10 cellular contexts compared by ENCODE assay signal in the genomic region with DNA sequence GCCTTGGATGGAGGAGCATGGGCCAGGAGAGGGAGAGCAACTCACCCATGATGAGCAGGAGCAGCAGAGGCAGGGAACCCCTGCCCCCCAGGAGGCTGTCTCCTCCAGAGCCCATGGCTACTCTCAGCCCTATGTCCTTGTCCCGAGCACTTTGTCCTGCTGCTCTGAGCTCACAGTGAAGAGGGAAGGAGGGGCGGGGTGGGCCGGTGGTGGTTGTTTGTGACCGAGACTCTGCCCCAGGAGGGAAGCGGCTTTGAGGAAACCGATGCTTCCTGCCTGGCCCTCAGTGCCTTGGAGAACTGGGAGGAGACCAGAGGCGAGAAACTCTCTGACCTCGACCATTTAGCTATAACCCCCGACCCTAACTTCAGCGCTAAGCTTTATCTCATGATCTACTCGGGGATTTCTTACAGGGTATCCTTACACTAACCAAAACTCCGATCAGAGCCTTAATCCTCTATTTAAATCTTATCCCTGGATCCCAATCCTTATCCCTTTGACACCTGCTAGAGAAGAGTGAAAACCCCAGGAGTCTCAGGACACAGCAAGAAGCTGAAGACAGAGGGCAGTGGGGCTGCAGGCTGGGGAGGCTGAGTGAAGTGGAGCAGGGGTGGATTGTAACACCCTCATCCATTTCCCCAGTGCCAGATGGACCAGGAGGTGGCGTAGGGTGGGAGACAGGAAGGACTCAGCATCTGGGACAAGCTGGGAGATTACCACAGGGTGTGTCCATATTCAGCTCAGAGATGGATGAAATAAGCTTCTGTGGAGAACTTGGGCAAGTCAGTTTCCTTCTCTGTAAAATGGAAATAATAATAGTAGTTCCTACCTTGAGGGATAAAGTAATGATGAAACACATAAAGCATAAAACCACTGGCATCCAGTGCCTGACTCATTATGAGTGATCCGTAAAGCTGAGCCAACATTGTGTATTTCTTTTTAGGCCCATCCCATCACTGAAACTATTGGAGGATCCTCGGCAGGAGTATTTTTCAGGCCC. TPM values are rescaled to one million over a fixed set of nuclear protein-coding genes. Genes with fewer than 3 reads are reported as not detected.
DNase-seq lines count a peak whose midpoint lies in the region; ATAC-seq, FAIRE-seq and TF ChIP-seq lines count a peak whose summit lies in the region.
"Had no signal": no experiment of that assay in that cellular context is flagged by ENCODE, and none has a peak within 500 bp of the region (broad histone marks: within the 10 kb centered on the region; RNA-seq: fewer than 3 reads in every experiment).

Gene ROBO4, minus strand, starts transcription at position 185 of the 1,000 bp plus-strand sequence. Its CDS starts 70 bp downstream, at position 115.

- H3K79me2 ChIP-seq in H1 (ENCODE audit: control insufficient read depth in 1 of 2, insufficient read depth in 2 of 2, low read length in 2 of 2) = no peaks in the 10 kb centered on the region
- no peaks in the 10 kb centered on the region for H3K79me2 ChIP-seq in mesendoderm (ENCODE audit: control insufficient read depth, insufficient read depth, low read length)

- H4K91ac ChIP-seq in H1 (replicated peaks; ENCODE audit: insufficient read length, low read length) = no peak within 1 kb of the TSS

- H3K36me3 ChIP-seq in H1 (ENCODE audit: control insufficient read depth in 2 of 4, insufficient read depth in 4 of 4, low read length in 3 of 4) (no peaks in the 10 kb centered on the region), mesendoderm (ENCODE audit: control insufficient read depth, insufficient read depth, low read length) (no peaks in the 10 kb centered on the region), vagina (no peaks in the 10 kb centered on the region)
- H3K36me3 ChIP-seq: neutrophil had no signal

- no peak for ATAC-seq in activated naive CD8-positive, alpha-beta T cell treated with anti-CD3 and anti-CD28 coated beads, Interleukin-2, amount 50 U/mL, for 24 hours

- H2BK12ac ChIP-seq in H1 (ENCODE audit: low read depth, low read length) = peak within 1 kb of the TSS; percentile 55; the same call in 1 of the 2 replicates

- H2BK15ac ChIP-seq in H1 (ENCODE audit: low read length) (peak within 1 kb of the TSS; percentile 72; the same call in 1 of the 2 replicates), mesendoderm (replicated peaks; ENCODE audit: low read depth) (no peak within 1 kb of the TSS)

- H3K9me3 Mint-ChIP-seq in activated CD4-positive, alpha-beta T cell treated with anti-CD3 and anti-CD28 coated beads, Interleukin-2, amount 10 ng/mL, durations not matched to agents 7 days and 5 days = no peaks in the 10 kb centered on the region
- no peaks in the 10 kb centered on the region for H3K9me3 Mint-ChIP-seq in activated naive CD8-positive, alpha-beta T cell treated with anti-CD3 and anti-CD28 coated beads, Interleukin-2, amount 50 U/mL, for 24 hours

- intact Hi-C loops in vagina (cut with DNase I) = no loop called here

- H3K4ac ChIP-seq in H1 (replicated peaks; ENCODE audit: insufficient read length, low read depth, low read length) (no peak within 1 kb of the TSS), mesendoderm (ENCODE audit: low read depth, low read length) (no peak within 1 kb of the TSS)

- no peaks in the 10 kb centered on the region for H3K23me2 ChIP-seq in H1 (ENCODE audit: low read depth, low read length)

- 95% methylated on average over 13 of the region's 15 CpGs; no CpG with 5 or more reads in 1 of the 2 experiments for WGBS in H1 (ENCODE audit: extremely low coverage in 1 of 2, insufficient coverage in 1 of 2, insufficient read length in 1 of 2, insufficient replicate concordance in 2 of 2, low coverage in 1 of 2, low lambda C conversion rate in 2 of 2, missing lambda C conversion rate in 1 of 2), 2 experiments
- WGBS in mesendoderm (ENCODE audit: extremely low coverage, insufficient coverage, low lambda C conversion rate) = no CpG with 5 or more reads among the region's 15 CpGs

- peak within 1 kb of the TSS; percentile 33 for H3K27ac Mint-ChIP-seq in activated CD4-positive, alpha-beta T cell treated with anti-CD3 and anti-CD28 coated beads, Interleukin-2, amount 10 ng/mL, durations not matched to agents 7 days and 5 days
- no peak within 1 kb of the TSS for H3K27ac Mint-ChIP-seq in activated naive CD8-positive, alpha-beta T cell treated with anti-CD3 and anti-CD28 coated beads, Interleukin-2, amount 50 U/mL, for 24 hours

- no peak within 1 kb of the TSS for H4K5ac ChIP-seq in H1 (ENCODE audit: insufficient read length, low read depth, low read length)
- H4K5ac ChIP-seq in mesendoderm (ENCODE audit: low read length) = no peak within 1 kb of the TSS

- peaks cover 31% of the 10 kb centered on the region for H3K27me3 Mint-ChIP-seq in activated CD4-positive, alpha-beta T cell treated with anti-CD3 and anti-CD28 coated beads, Interleukin-2, amount 10 ng/mL, durations not matched to agents 7 days and 5 days
- peaks cover 14% of the 10 kb centered on the region for H3K27me3 Mint-ChIP-seq in activated naive CD8-positive, alpha-beta T cell treated with anti-CD3 and anti-CD28 coated beads, Interleukin-2, amount 50 U/mL, for 24 hours

- no peak within 1 kb of the TSS; the same call in 1 of the 2 replicates for H2BK5ac ChIP-seq in H1 (ENCODE audit: low read depth, low read length)
- no peak within 1 kb of the TSS for H2BK5ac ChIP-seq in mesendoderm (ENCODE audit: low read length)

- H3K9ac ChIP-seq in H1 (replicated peaks in 1 of 4; ENCODE audit: extremely low read depth in 1 of 4, low read depth in 3 of 4, low read length in 3 of 4) (no peak within 1 kb of the TSS), mesendoderm (ENCODE audit: low read length) (no peak within 1 kb of the TSS)

- H2BK20ac ChIP-seq in H1 (ENCODE audit: low read length) = peak within 1 kb of the TSS; percentile 50; the same call in 1 of the 2 replicates

- no peak for DNase-seq in activated CD4-positive, alpha-beta T cell treated with anti-CD3 and anti-CD28 coated beads, Interleukin-2, amount 10 ng/mL, durations not matched to agents 7 days and 5 days
- no peak for DNase-seq in activated CD4-positive, alpha-beta T cell treated with anti-CD3 and anti-CD28 coated beads, Interleukin-2, amount 50 U/mL, for 1 hour
- peak in 1 of 2 experiments; percentile 37 for DNase-seq in H1 (ENCODE audit: low read depth in 1 of 2, low spot score in 2 of 2)
- DNase-seq in mesendoderm = peak; percentile 38
- DNase-seq in vagina (ENCODE audit: extremely low spot score in 2 of 2) = peak; percentile 81 to 85
- no peak for DNase-seq in stimulated activated CD4-positive, alpha-beta T cell treated with anti-CD3 and anti-CD28 coated beads, Interleukin-4, amount 100 ng/mL, for 1 hour
- DNase-seq in activated naive CD8-positive, alpha-beta T cell treated with anti-CD3 and anti-CD28 coated beads, Interleukin-2, amount 50 U/mL, for 24 hours = no peak
- DNase-seq in NCI-H2227 treated with DMSO at 0.1 percent for 48 hours (lab: John Stamatoyannopoulos, UW) = no peak

- H3K23ac ChIP-seq in H1 (ENCODE audit: insufficient read length) (no peak within 1 kb of the TSS), mesendoderm (ENCODE audit: low read length) (no peak within 1 kb of the TSS)

- no peaks in the 10 kb centered on the region for H4K20me1 ChIP-seq in H1 (replicated peaks in 1 of 2; ENCODE audit: control insufficient read depth in 1 of 2, insufficient read depth in 2 of 2, low read length in 2 of 2)

- H3K18ac ChIP-seq in H1 (ENCODE audit: extremely low read depth, low read length) = peak within 1 kb of the TSS; percentile 32; the same call in 1 of the 2 replicates
- H3K18ac ChIP-seq in mesendoderm (ENCODE audit: low read length) = no peak within 1 kb of the TSS

- H2BK120ac ChIP-seq in H1 (replicated peaks; ENCODE audit: low read depth, low read length) (no peak within 1 kb of the TSS), mesendoderm (ENCODE audit: low read depth, low read length) (no peak within 1 kb of the TSS)

- H2AFZ ChIP-seq in H1 (ENCODE audit: low read length) = 0 out of 2 replicates have a peak within 1 kb of the TSS, but pooled peaks have one; percentile 26

- H3K4me2 ChIP-seq in H1 (ENCODE audit: insufficient read depth in 1 of 2, low read depth in 2 of 2, low read length in 2 of 2) (no peak within 1 kb of the TSS), mesendoderm (ENCODE audit: low read length) (no peak within 1 kb of the TSS)

- H3K27ac ChIP-seq in H1 (ENCODE audit: low read depth, low read length) (no peak within 1 kb of the TSS), mesendoderm (ENCODE audit: low read depth, low read length) (no peak within 1 kb of the TSS), vagina (peak within 1 kb of the TSS; percentile 60)
- H3K27ac ChIP-seq: neutrophil had no signal

- H3K4me3 ChIP-seq in H1 (ENCODE audit: extremely low read depth in 1 of 4, insufficient read depth in 2 of 4, low read depth in 3 of 4, low read length in 4 of 4) (no peak within 1 kb of the TSS), mesendoderm (ENCODE audit: low read length) (no peak within 1 kb of the TSS), vagina (peak within 1 kb of the TSS; percentile 12 to 30)

- H3K4me1 ChIP-seq in H1 (replicated peaks in 1 of 4; ENCODE audit: control insufficient read depth in 3 of 4, insufficient read depth in 4 of 4, low read length in 3 of 4) (peaks cover 0 to 2% (median 1%) of the 10 kb centered on the region in 4 experiments; a peak in 3 of 7 replicates), mesendoderm (ENCODE audit: control insufficient read depth, low read depth, low read length) (peaks cover 2% of the 10 kb centered on the region), vagina (peaks cover 9% of the 10 kb centered on the region)

- TF ChIP-seq EP300 in H1 (IDR thresholded peaks at IDR 0.05; ENCODE audit: borderline replicate concordance in 1 of 2, low read depth in 2 of 2, low read length in 2 of 2) = no peak

- H3K9me3 ChIP-seq in H1 (ENCODE audit: insufficient read depth in 2 of 2, low read depth in 1 of 2, low read length in 1 of 2) (no peaks in the 10 kb centered on the region), vagina (no peaks in the 10 kb centered on the region)
- H3K9me3 ChIP-seq: neutrophil had no signal

- POLR2A ChIA-PET in activated CD4-positive, alpha-beta T cell treated with anti-CD3 and anti-CD28 coated beads, Interleukin-2, amount 10 ng/mL, durations not matched to agents 7 days and 5 days (lab: Charles Lee) = no interaction called here
- POLR2A ChIA-PET in H1 (lab: Charles Lee; ENCODE audit: partially characterized antibody) = interaction anchor here (0.8 to 1.7 kb wide), 3 partner anchors 9 to 56 kb away, joined by 3 to 5 read pairs (median 4); partner anchors contain the start of gene CCDC15

- CTCF ChIA-PET in activated CD4-positive, alpha-beta T cell treated with anti-CD3 and anti-CD28 coated beads, Interleukin-2, amount 10 ng/mL, durations not matched to agents 7 days and 5 days (lab: Charles Lee) = interaction anchor here (1.1 to 1.4 kb wide), 2 partner anchors 22 to 55 kb away, joined by 3 to 7 read pairs; no protein-coding TSS in a partner anchor
- CTCF ChIA-PET in H1 (lab: Charles Lee; ENCODE audit: partially characterized antibody) = interaction anchor here (0.8 to 4.1 kb wide), 14 partner anchors 10 to 456 kb away, joined by 3 to 13 read pairs (median 4); no protein-coding TSS in a partner anchor

- H3K36me3 Mint-ChIP-seq in activated CD4-positive, alpha-beta T cell treated with anti-CD3 and anti-CD28 coated beads, Interleukin-2, amount 10 ng/mL, durations not matched to agents 7 days and 5 days (ENCODE audit: low read depth) = no peaks in the 10 kb centered on the region
- no peaks in the 10 kb centered on the region for H3K36me3 Mint-ChIP-seq in activated naive CD8-positive, alpha-beta T cell treated with anti-CD3 and anti-CD28 coated beads, Interleukin-2, amount 50 U/mL, for 24 hours (ENCODE audit: low read depth)

- no peak within 1 kb of the TSS for H3K4me3 Mint-ChIP-seq in activated CD4-positive, alpha-beta T cell treated with anti-CD3 and anti-CD28 coated beads, Interleukin-2, amount 10 ng/mL, durations not matched to agents 7 days and 5 days
- no peak within 1 kb of the TSS for H3K4me3 Mint-ChIP-seq in activated naive CD8-positive, alpha-beta T cell treated with anti-CD3 and anti-CD28 coated beads, Interleukin-2, amount 50 U/mL, for 24 hours

- H3K79me1 ChIP-seq in H1 (ENCODE audit: low read depth, low read length) (no peaks in the 10 kb centered on the region), mesendoderm (ENCODE audit: low read length) (no peaks in the 10 kb centered on the region)

- no peak within 1 kb of the TSS for H3K14ac ChIP-seq in H1 (ENCODE audit: insufficient read length)

- FAIRE-seq in H1 (lab: Jason Lieb, UNC) = no peak
- FAIRE-seq: A204.1 had no signal

- no peak; a peak in 1 of 4 replicates for TF ChIP-seq RAD21 in H1 (IDR thresholded peaks at IDR 0.05 in 1 of 2, conservative IDR thresholded peaks at IDR 0.05 in 1 of 2; ENCODE audit: low read depth in 2 of 2, low read length in 2 of 2)

- H4K8ac ChIP-seq in H1 (ENCODE audit: extremely low read depth, insufficient read depth, low read length) = no peak within 1 kb of the TSS; the same call in 1 of the 2 replicates
- no peak within 1 kb of the TSS for H4K8ac ChIP-seq in mesendoderm (ENCODE audit: low read depth, low read length)

- no peak within 1 kb of the TSS for H3K56ac ChIP-seq in H1 (replicated peaks; ENCODE audit: insufficient read length, low read depth, low read length)
- peak within 1 kb of the TSS; percentile 50 for H3K56ac ChIP-seq in mesendoderm (ENCODE audit: low read length)

- peaks cover 0 to 6% (median 0%) of the 10 kb centered on the region in 4 experiments; a peak in 3 of 7 replicates for H3K27me3 ChIP-seq in H1 (replicated peaks in 1 of 4; ENCODE audit: control insufficient read depth in 3 of 4, extremely low read depth in 1 of 4, insufficient read depth in 3 of 4, low read length in 3 of 4)
- H3K27me3 ChIP-seq in mesendoderm (ENCODE audit: insufficient read depth, low read length, poor library complexity) = no peaks in the 10 kb centered on the region
- no peaks in the 10 kb centered on the region for H3K27me3 ChIP-seq in vagina

- H2AK5ac ChIP-seq in H1 (ENCODE audit: low read depth, low read length) (no peak within 1 kb of the TSS), mesendoderm (ENCODE audit: low read length) (no peak within 1 kb of the TSS)

- peaks cover 10% of the 10 kb centered on the region for H3K4me1 Mint-ChIP-seq in activated CD4-positive, alpha-beta T cell treated with anti-CD3 and anti-CD28 coated beads, Interleukin-2, amount 10 ng/mL, durations not matched to agents 7 days and 5 days
- H3K4me1 Mint-ChIP-seq in activated naive CD8-positive, alpha-beta T cell treated with anti-CD3 and anti-CD28 coated beads, Interleukin-2, amount 50 U/mL, for 24 hours = no peaks in the 10 kb centered on the region

- TF ChIP-seq POLR2A in H1 (IDR thresholded peaks at IDR 0.05; ENCODE audit: control extremely low read depth in 1 of 2, low read depth in 2 of 2, low read length in 2 of 2) = no peak
- TF ChIP-seq POLR2A in vagina (IDR thresholded peaks at IDR 0.05) = no peak

- TF ChIP-seq CTCF in H1 (IDR thresholded peaks at IDR 0.05; ENCODE audit: control extremely low read depth in 1 of 3, insufficient read depth in 1 of 3, low read depth in 1 of 3, low read length in 3 of 3) = no peak
- no peak for TF ChIP-seq CTCF in vagina (IDR thresholded peaks at IDR 0.05)

RNA-seq across cellular contexts. Expression of gene ROBO4, which starts in this region (rescaled TPM):
- total RNA-seq in activated CD4-positive, alpha-beta T cell treated with anti-CD3 and anti-CD28 coated beads, Interleukin-2, amount 10 ng/mL, durations not matched to agents 7 days and 5 days = not detected
- not detected in 2 replicates for total RNA-seq in H1 (2021; fragmentation: NEBNext Ultra II Directional; extraction: Animal tissue kit (Norgen Biotek cat#: 25700))
- 0.03 TPM in 1 of 2 replicates, not detected in the other for polyA plus RNA-seq in H1 (2011; rRNA removed)
- not detected for polyA plus RNA-seq in H1 (2011; cell fraction: cytosol; rRNA removed)
- polyA plus RNA-seq in H1 (2011; cell fraction: nucleus; rRNA removed) = not detected
- 0.06 TPM in 1 of 4 replicates, not detected in the others for polyA plus RNA-seq in H1 (2012, experiment 1 of 2)
- 0.07 TPM for polyA plus RNA-seq in H1 (2012, experiment 2 of 2)
- not detected for polyA plus RNA-seq in H1 (2013, experiment 1 of 2)
- polyA plus RNA-seq in H1 (2013, experiment 2 of 2) = not detected
- polyA minus RNA-seq in H1 (2011; rRNA and poly(A)+ RNA removed) = not detected in 2 replicates
- polyA minus RNA-seq in H1 (2011; cell fraction: cytosol; rRNA and poly(A)+ RNA removed) = not detected
- polyA minus RNA-seq in H1 (2011; cell fraction: nucleus; rRNA and poly(A)+ RNA removed) = not detected
- not detected for polyA plus RNA-seq in mesendoderm (2013, experiment 1 of 2)
- polyA plus RNA-seq in mesendoderm (2013, experiment 2 of 2) = not detected
- total RNA-seq in vagina = 39.8 TPM

Comparison
In these comparisons a context has a peak if more than half of its experiments do, and no peak if none do; other contexts are left out.
1. RNA of gene ROBO4 (total RNA-seq): 39.8 TPM in vagina (single experiment); not detected in activated CD4-positive, alpha-beta T cell treated with anti-CD3 and anti-CD28 coated beads, Interleukin-2, amount 10 ng/mL, durations not matched to agents 7 days and 5 days and not detected in H1; every median in the first group is over 10 times any median in the second.
2. DNase-seq: peak in mesendoderm (single experiment) and vagina (2 of 2); none in activated CD4-positive, alpha-beta T cell treated with anti-CD3 and anti-CD28 coated beads, Interleukin-2, amount 10 ng/mL, durations not matched to agents 7 days and 5 days (single experiment), activated CD4-positive, alpha-beta T cell treated with anti-CD3 and anti-CD28 coated beads, Interleukin-2, amount 50 U/mL, for 1 hour (single experiment), stimulated activated CD4-positive, alpha-beta T cell treated with anti-CD3 and anti-CD28 coated beads, Interleukin-4, amount 100 ng/mL, for 1 hour (single experiment), activated naive CD8-positive, alpha-beta T cell treated with anti-CD3 and anti-CD28 coated beads, Interleukin-2, amount 50 U/mL, for 24 hours (single experiment) and NCI-H2227 treated with DMSO at 0.1 percent for 48 hours (single experiment).
3. H3K4me3 ChIP-seq: peak in vagina (2 of 2); none in H1 (0 of 4) and mesendoderm (single experiment).